1 cellular context compared by ENCODE assay signal in the genomic region with DNA sequence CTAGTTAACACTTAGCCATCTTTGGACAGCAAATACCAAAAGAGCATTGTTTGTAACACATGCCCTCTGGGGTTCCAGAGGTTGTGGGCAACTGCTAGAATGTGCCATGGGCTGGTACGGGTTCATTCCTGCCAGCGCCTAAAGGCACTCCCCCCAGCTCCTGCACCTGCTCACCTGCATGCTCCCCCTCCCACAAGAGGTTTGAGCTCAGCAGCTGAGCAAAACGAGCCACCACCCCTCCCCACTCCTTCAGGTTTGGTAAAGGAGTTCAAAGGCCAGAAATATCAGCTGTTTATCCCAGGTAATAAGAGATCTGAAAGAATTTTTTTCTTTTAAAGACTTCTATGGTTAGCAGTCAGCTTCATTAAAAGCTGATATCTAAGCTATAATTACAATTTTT.
TF ChIP-seq lines count a peak whose summit lies in the region.

No MANE protein-coding gene starts in this region.

TF ChIP-seq in H1, 55 proteins besides CTCF, POLR2A, EP300 and RAD21:
- TF ChIP-seq SP1 (IDR thresholded peaks at IDR 0.05; ENCODE audit: low read depth, low read length) (no peak), BACH1 (IDR thresholded peaks at IDR 0.05; ENCODE audit: low read length) (no peak), TAF1 (IDR thresholded peaks at IDR 0.05; ENCODE audit: low read depth, low read length) (no peak), CHD2 (IDR thresholded peaks at IDR 0.05; ENCODE audit: low read length) (no peak), CBX8 (IDR thresholded peaks at IDR 0.05; ENCODE audit: borderline replicate concordance, low read depth, low read length) (no peak), RXRA (IDR thresholded peaks at IDR 0.05; ENCODE audit: insufficient read depth, low read depth, low read length) (no peak), SAP30 (IDR thresholded peaks at IDR 0.05; ENCODE audit: insufficient read depth, insufficient replicate concordance, low read length) (no peak), GTF2F1 (IDR thresholded peaks at IDR 0.05; ENCODE audit: borderline replicate concordance, low read depth, low read length) (no peak)
- TF ChIP-seq, protein P1, sequence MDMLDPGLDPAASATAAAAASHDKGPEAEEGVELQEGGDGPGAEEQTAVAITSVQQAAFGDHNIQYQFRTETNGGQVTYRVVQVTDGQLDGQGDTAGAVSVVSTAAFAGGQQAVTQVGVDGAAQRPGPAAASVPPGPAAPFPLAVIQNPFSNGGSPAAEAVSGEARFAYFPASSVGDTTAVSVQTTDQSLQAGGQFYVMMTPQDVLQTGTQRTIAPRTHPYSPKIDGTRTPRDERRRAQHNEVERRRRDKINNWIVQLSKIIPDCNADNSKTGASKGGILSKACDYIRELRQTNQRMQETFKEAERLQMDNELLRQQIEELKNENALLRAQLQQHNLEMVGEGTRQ (IDR thresholded peaks at IDR 0.05; ENCODE audit: low read length), result no peak
- TF ChIP-seq, protein P2, sequence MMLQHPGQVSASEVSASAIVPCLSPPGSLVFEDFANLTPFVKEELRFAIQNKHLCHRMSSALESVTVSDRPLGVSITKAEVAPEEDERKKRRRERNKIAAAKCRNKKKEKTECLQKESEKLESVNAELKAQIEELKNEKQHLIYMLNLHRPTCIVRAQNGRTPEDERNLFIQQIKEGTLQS (IDR thresholded peaks at IDR 0.05; ENCODE audit: insufficient read depth, low read depth, low read length), result no peak
- TF ChIP-seq, protein P3, sequence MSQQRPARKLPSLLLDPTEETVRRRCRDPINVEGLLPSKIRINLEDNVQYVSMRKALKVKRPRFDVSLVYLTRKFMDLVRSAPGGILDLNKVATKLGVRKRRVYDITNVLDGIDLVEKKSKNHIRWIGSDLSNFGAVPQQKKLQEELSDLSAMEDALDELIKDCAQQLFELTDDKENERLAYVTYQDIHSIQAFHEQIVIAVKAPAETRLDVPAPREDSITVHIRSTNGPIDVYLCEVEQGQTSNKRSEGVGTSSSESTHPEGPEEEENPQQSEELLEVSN (IDR thresholded peaks at IDR 0.05), result no peak
TF ChIP-seq in H1: peak in this region for 0.
